Comparison of ENCODE assay signal across 21 cellular contexts in the genomic region with DNA sequence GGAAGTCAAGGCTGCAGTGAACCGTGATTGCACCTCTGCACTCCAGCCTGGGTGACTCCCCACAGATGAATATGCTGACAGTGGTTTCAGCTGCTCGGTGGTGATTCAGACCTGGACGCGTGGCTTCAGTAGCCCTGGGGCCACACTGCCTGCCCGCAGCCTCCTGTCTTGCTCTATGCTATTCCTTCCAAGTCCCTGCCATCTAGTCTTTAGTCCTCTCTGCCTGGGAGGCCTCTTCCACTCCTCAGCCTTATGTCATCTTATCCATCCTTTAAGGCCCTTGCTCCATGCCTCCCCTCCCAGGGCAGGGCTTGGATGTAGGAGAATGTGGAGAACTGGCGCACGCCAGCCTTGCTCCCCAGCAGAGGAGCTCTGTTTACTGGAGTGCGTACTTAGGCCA. TPM values are rescaled to one million over a fixed set of nuclear protein-coding genes. Genes with fewer than 3 reads are reported as not detected.
A peak's percentile ranks its signal among the peaks of the same experiment; 100 is the strongest.
DNase-seq lines count a peak whose midpoint lies in the region; ATAC-seq and TF ChIP-seq lines count a peak whose summit lies in the region.
"Had no signal": no experiment of that assay in that cellular context is flagged by ENCODE, and none has a peak within 500 bp of the region (broad histone marks: within the 10 kb centered on the region; RNA-seq: fewer than 3 reads in every experiment).

No MANE protein-coding gene starts in this region.

- H4K8ac ChIP-seq in neuronal stem cell (ENCODE audit: low read depth, low read length) = no peak overlapping the region

- no peak overlapping the region for H3K9ac ChIP-seq in neuronal stem cell (ENCODE audit: low read depth, low read length, poor library complexity)
- H3K9ac ChIP-seq: neural progenitor cell had no signal

- H3K4me2 ChIP-seq in neuronal stem cell (ENCODE audit: insufficient read depth, low read length, poor library complexity, severe bottlenecking) = no peak overlapping the region
- H3K4me2 ChIP-seq: hepatocyte, neural progenitor cell had no signal

- no peak overlapping the region for H3K4ac ChIP-seq in neuronal stem cell (ENCODE audit: low read length)

- CTCF ChIA-PET in HEK293 (lab: Yijun Ruan, JAX) = interaction anchor here (0.6 to 3.9 kb wide), 7 partner anchors 14 to 36 kb away, joined by 3 to 11 read pairs (median 4); no protein-coding TSS in a partner anchor

- H2AK5ac ChIP-seq in neuronal stem cell (ENCODE audit: low read depth, low read length) = no peak overlapping the region

- H2BK12ac ChIP-seq in neuronal stem cell (ENCODE audit: low read length) = no peak overlapping the region

- no peak overlapping the region for H2BK5ac ChIP-seq in neuronal stem cell (ENCODE audit: low read length)

- no peak overlapping the region for H3K18ac ChIP-seq in neuronal stem cell (ENCODE audit: low read length)

- no peak overlapping the region for H3K14ac ChIP-seq in neuronal stem cell (ENCODE audit: low read length)

- H3K4me3 ChIP-seq in HEK293 (ENCODE audit: low read depth, low read length) = no peak overlapping the region
- no peak overlapping the region for H3K4me3 ChIP-seq in brain microvascular endothelial cell (ENCODE audit: low read depth, low read length)
- H3K4me3 ChIP-seq in neuronal stem cell (ENCODE audit: low read length in 2 of 2) = no peak overlapping the region
- H3K4me3 ChIP-seq: hepatocyte, neural progenitor cell, thoracic aorta had no signal

- no peak overlapping the region for H2BK120ac ChIP-seq in neuronal stem cell (ENCODE audit: low read depth, low read length)

- POLR2A ChIA-PET in HEK293 (lab: Yijun Ruan, JAX) = no interaction called here

- H3K27me3 ChIP-seq in brain microvascular endothelial cell (replicated peaks) (peaks cover 2% of the 10 kb centered on the region), neuronal stem cell (ENCODE audit: control insufficient read depth in 3 of 3, insufficient read depth in 3 of 3, low read depth in 1 of 3, low read length in 3 of 3) (no peaks in the 10 kb centered on the region)
- H3K27me3 ChIP-seq: foreskin keratinocyte, hepatocyte, neural progenitor cell had no signal

- no peak overlapping the region for H2AFZ ChIP-seq in neuronal stem cell (ENCODE audit: low read length)
- H2AFZ ChIP-seq: hepatocyte, neural progenitor cell had no signal

- ATAC-seq in HG03025 (IDR thresholded peaks at IDR 0.05; ENCODE audit: low FRiP score, unreplicated experiment) = no peak
- ATAC-seq: foreskin keratinocyte had no signal

- peaks cover 18% of the 10 kb centered on the region for H3K79me1 ChIP-seq in neuronal stem cell (ENCODE audit: low read depth, low read length)

- H3K4me1 ChIP-seq in HEK293 (ENCODE audit: control insufficient read depth, insufficient read depth, low read length) (no peaks in the 10 kb centered on the region), neuronal stem cell (ENCODE audit: control insufficient read depth in 2 of 2, insufficient read depth in 1 of 2, low read depth in 1 of 2, low read length in 2 of 2) (no peaks in the 10 kb centered on the region)
- H3K4me1 ChIP-seq: foreskin keratinocyte, neural progenitor cell had no signal

- in situ Hi-C loops in brain microvascular endothelial cell (cut with HindIII; ENCODE audit: low pct_ligation_motif_present, low sequenced_read_pairs) (no loop called here), GM13976 (cut with MboI; ENCODE audit: low sequenced_read_pairs, unreplicated experiment) (no loop called here)

- H3K9me3 ChIP-seq in HEK293 (ENCODE audit: control insufficient read depth, insufficient read depth, low read depth, low read length) (no peaks in the 10 kb centered on the region), neuronal stem cell (replicated peaks in 1 of 2; ENCODE audit: control insufficient read depth in 2 of 2, insufficient read depth in 1 of 2, low read depth in 1 of 2, low read length in 2 of 2) (no peaks in the 10 kb centered on the region)
- H3K9me3 ChIP-seq: thoracic aorta had no signal

- DNase-seq in Daoy (ENCODE audit: low read depth) (peak; percentile 44), brain microvascular endothelial cell (no peak), neuronal stem cell (ENCODE audit: low spot score) (no peak), T-helper 2 cell (no peak), GM13976 (ENCODE audit: low spot score) (no peak)
- DNase-seq: activated B cell treated with CpG ODN at 0.5 μM for 24 hours; activated CD4-positive, alpha-beta memory T cell treated with anti-CD3 and anti-CD28 coated beads for 36 hours; activated naive CD4-positive, alpha-beta T cell treated with Interleukin-2 at 50 U/mL for 16 hours; anterior cingulate cortex; caudate nucleus; CD4-positive, alpha-beta memory T cell; DMS79; NCI-H146; NCI-H524; T-helper 9 cell had no signal

- no peak overlapping the region for H4K91ac ChIP-seq in neuronal stem cell (ENCODE audit: low read depth, low read length, poor library complexity)

- H3K27ac ChIP-seq in HEK293 (ENCODE audit: extremely low read depth, low read depth, low read length) (no peak overlapping the region), brain microvascular endothelial cell (peak overlapping the region; percentile 11), neuronal stem cell (replicated peaks; ENCODE audit: low read length) (no peak overlapping the region)
- H3K27ac ChIP-seq: foreskin keratinocyte, hepatocyte, neural progenitor cell, thoracic aorta had no signal

- H2BK15ac ChIP-seq in neuronal stem cell (ENCODE audit: low read length) = no peak overlapping the region

- H3K36me3 ChIP-seq in HEK293 (ENCODE audit: control insufficient read depth in 2 of 2, insufficient read depth in 1 of 2, low read length in 2 of 2) (peaks cover 0 to 48% of the 10 kb centered on the region in 2 experiments; a peak in 2 of 3 replicates), brain microvascular endothelial cell (replicated peaks) (peaks cover 39% of the 10 kb centered on the region), neuronal stem cell (replicated peaks in 1 of 2; ENCODE audit: control insufficient read depth in 2 of 2, insufficient read depth in 2 of 2, low read length in 2 of 2) (peaks cover 7 to 62% of the 10 kb centered on the region in 2 donors)
- H3K36me3 ChIP-seq: neural progenitor cell had no signal

- TF ChIP-seq CTCF in HEK293 (tag by site-specific recombination; IDR thresholded peaks at IDR 0.05) (no peak), brain microvascular endothelial cell (IDR thresholded peaks at IDR 0.05; ENCODE audit: low read depth, low read length, missing control alignments) (no peak), GM13976 (IDR thresholded peaks at IDR 0.05; ENCODE audit: borderline replicate concordance, control extremely low read depth, extremely low read depth, insufficient read depth, missing control alignments) (no peak)

- WGBS in neuronal stem cell (ENCODE audit: extremely low coverage in 2 of 2, insufficient read length in 2 of 2, insufficient replicate concordance in 1 of 2), 2 donors = no CpG with 5 or more reads among the region's 8 CpGs

- peak overlapping the region; percentile 17 for H3K23ac ChIP-seq in neuronal stem cell (ENCODE audit: low read depth, low read length, poor library complexity)

TF ChIP-seq in HEK293, 187 proteins besides CTCF, POLR2A, EP300 and RAD21:
- TF ChIP-seq GLI4 (tag by site-specific recombination; IDR thresholded peaks at IDR 0.05) (no peak), GLIS1 (tag by site-specific recombination; IDR thresholded peaks at IDR 0.05) (peak; percentile 15; the same call in 1 of the 2 replicates)

RNA-seq across cellular contexts. Expression of a gene that starts 23.0 kb away (rescaled TPM):
- 50.1 and 98.6 TPM in 2 replicates for total RNA-seq in Daoy (2014; rRNA removed; shearing (Covaris generic))
- 14.9 TPM for polyA plus RNA-seq in neuronal stem cell (2013, experiment 1 of 2)
- 14.0 TPM for polyA plus RNA-seq in neuronal stem cell (2013, experiment 2 of 2)

RNA-seq across cellular contexts. Expression of a gene that starts 25.8 kb away (rescaled TPM):
- total RNA-seq in Daoy (2014; rRNA removed; shearing (Covaris generic)) = 0.29 and 7.1 TPM in 2 replicates
- 0.10 TPM for polyA plus RNA-seq in neuronal stem cell (2013, experiment 1 of 2)
- polyA plus RNA-seq in neuronal stem cell (2013, experiment 2 of 2) = 0.18 TPM
- polyA plus RNA-seq: CD4-positive, alpha-beta memory T cell had no signal

RNA-seq across cellular contexts. Expression of a gene that starts 35.3 kb away (rescaled TPM):
- total RNA-seq in Daoy (2014; rRNA removed; shearing (Covaris generic)) = 53.8 and 79.6 TPM in 2 replicates
- polyA plus RNA-seq in neuronal stem cell (2013, experiment 1 of 2) = 9.6 TPM
- polyA plus RNA-seq in neuronal stem cell (2013, experiment 2 of 2) = 9.4 TPM

RNA-seq across cellular contexts. Expression of a gene that starts 39.3 kb away (rescaled TPM):
- total RNA-seq in Daoy (2014; rRNA removed; shearing (Covaris generic)) = 62.9 and 69.3 TPM in 2 replicates
- 99.7 TPM for polyA plus RNA-seq in neuronal stem cell (2013, experiment 1 of 2)
- polyA plus RNA-seq in neuronal stem cell (2013, experiment 2 of 2) = 102 TPM

RNA-seq across cellular contexts. Expression of a gene that starts 55.5 kb away (rescaled TPM):
- total RNA-seq in Daoy (2014; rRNA removed; shearing (Covaris generic)) = 1.2 TPM in 1 of 2 replicates, not detected in the other
- polyA plus RNA-seq in neuronal stem cell (2013, experiment 1 of 2) = 0.33 TPM
- polyA plus RNA-seq in neuronal stem cell (2013, experiment 2 of 2) = 0.18 TPM
- polyA plus RNA-seq: hepatocyte had no signal
